Comparison of ENCODE assay signal across 1 cellular context in genomic region chr11:119374632-119375394, GRCh38.
TF ChIP-seq lines count a peak whose summit lies in the region.

No MANE protein-coding gene starts in this region.

TF ChIP-seq in liver, 16 proteins besides CTCF, POLR2A, EP300 and RAD21 (continued from another document):
- TF ChIP-seq REST (IDR thresholded peaks at IDR 0.05) (no peak), SP1 (IDR thresholded peaks at IDR 0.05) (no peak), TAF1 (conservative IDR thresholded peaks at IDR 0.05) (no peak), RXRA (IDR thresholded peaks at IDR 0.05) (no peak), GABPA (IDR thresholded peaks at IDR 0.05 in 1 of 2, conservative IDR thresholded peaks at IDR 0.05 in 1 of 2) (no peak)
